Comparison of ENCODE assay signal across 1 cellular context in the genomic region with DNA sequence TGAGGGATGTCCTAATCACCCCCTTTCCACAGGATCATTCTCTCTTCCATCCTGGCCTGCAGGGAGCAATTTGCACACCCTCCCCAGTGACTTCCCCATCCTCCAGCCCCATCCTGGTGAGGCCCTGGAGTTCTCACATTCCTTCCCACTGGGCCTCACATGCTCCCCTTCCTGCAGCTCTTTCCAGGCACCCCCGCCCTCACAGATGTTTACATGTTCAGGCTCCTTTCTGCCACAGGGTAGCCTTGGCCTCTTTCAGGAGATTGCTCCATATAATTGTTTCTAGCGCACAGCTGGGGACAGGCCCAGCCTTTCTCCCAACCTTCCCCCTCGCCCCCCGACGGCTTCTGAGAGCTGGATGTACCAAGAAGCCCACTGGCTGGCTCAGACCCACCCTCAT.
TF ChIP-seq lines count a peak whose summit lies in the region.

No MANE protein-coding gene starts in this region.

TF ChIP-seq in GM23338, 12 proteins besides CTCF, POLR2A, EP300 and RAD21 (continued from another document):
- TF ChIP-seq, protein P1, sequence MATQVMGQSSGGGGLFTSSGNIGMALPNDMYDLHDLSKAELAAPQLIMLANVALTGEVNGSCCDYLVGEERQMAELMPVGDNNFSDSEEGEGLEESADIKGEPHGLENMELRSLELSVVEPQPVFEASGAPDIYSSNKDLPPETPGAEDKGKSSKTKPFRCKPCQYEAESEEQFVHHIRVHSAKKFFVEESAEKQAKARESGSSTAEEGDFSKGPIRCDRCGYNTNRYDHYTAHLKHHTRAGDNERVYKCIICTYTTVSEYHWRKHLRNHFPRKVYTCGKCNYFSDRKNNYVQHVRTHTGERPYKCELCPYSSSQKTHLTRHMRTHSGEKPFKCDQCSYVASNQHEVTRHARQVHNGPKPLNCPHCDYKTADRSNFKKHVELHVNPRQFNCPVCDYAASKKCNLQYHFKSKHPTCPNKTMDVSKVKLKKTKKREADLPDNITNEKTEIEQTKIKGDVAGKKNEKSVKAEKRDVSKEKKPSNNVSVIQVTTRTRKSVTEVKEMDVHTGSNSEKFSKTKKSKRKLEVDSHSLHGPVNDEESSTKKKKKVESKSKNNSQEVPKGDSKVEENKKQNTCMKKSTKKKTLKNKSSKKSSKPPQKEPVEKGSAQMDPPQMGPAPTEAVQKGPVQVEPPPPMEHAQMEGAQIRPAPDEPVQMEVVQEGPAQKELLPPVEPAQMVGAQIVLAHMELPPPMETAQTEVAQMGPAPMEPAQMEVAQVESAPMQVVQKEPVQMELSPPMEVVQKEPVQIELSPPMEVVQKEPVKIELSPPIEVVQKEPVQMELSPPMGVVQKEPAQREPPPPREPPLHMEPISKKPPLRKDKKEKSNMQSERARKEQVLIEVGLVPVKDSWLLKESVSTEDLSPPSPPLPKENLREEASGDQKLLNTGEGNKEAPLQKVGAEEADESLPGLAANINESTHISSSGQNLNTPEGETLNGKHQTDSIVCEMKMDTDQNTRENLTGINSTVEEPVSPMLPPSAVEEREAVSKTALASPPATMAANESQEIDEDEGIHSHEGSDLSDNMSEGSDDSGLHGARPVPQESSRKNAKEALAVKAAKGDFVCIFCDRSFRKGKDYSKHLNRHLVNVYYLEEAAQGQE (IDR thresholded peaks at IDR 0.05; ENCODE audit: unreplicated experiment) = no peak
- TF ChIP-seq NANOG (IDR thresholded peaks at IDR 0.05; ENCODE audit: borderline replicate concordance) (no peak), STAT1 (IDR thresholded peaks at IDR 0.05; ENCODE audit: unreplicated experiment) (no peak)
